18 cellular contexts compared by ENCODE assay signal in genomic region chr19:6887326-6887725, GRCh38. TPM values are rescaled to one million over a fixed set of nuclear protein-coding genes. Genes with fewer than 3 reads are reported as not detected.
DNase-seq lines count a peak whose midpoint lies in the region; ATAC-seq and TF ChIP-seq lines count a peak whose summit lies in the region.
"Had no signal": no experiment of that assay in that cellular context is flagged by ENCODE, and none has a peak within 500 bp of the region (broad histone marks: within the 10 kb centered on the region; RNA-seq: fewer than 3 reads in every experiment).

A gene with protein sequence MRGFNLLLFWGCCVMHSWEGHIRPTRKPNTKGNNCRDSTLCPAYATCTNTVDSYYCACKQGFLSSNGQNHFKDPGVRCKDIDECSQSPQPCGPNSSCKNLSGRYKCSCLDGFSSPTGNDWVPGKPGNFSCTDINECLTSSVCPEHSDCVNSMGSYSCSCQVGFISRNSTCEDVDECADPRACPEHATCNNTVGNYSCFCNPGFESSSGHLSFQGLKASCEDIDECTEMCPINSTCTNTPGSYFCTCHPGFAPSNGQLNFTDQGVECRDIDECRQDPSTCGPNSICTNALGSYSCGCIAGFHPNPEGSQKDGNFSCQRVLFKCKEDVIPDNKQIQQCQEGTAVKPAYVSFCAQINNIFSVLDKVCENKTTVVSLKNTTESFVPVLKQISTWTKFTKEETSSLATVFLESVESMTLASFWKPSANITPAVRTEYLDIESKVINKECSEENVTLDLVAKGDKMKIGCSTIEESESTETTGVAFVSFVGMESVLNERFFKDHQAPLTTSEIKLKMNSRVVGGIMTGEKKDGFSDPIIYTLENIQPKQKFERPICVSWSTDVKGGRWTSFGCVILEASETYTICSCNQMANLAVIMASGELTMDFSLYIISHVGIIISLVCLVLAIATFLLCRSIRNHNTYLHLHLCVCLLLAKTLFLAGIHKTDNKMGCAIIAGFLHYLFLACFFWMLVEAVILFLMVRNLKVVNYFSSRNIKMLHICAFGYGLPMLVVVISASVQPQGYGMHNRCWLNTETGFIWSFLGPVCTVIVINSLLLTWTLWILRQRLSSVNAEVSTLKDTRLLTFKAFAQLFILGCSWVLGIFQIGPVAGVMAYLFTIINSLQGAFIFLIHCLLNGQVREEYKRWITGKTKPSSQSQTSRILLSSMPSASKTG (plus strand): TSS chr19:6887579. CDS start chr19:6887609, 30 bp downstream.

- H3K27me3 Mint-ChIP-seq in activated naive CD8-positive, alpha-beta T cell, result no peaks in the 10 kb centered on the region
- peaks cover 2% of the 10 kb centered on the region for H3K27me3 Mint-ChIP-seq in activated naive CD8-positive, alpha-beta T cell treated with anti-CD3 and anti-CD28 coated beads, Interleukin-2, amount 50 U/mL, for 24 hours

- peak within 1 kb of the TSS; percentile 50 for H3K27ac Mint-ChIP-seq in activated naive CD8-positive, alpha-beta T cell
- no peak within 1 kb of the TSS for H3K27ac Mint-ChIP-seq in activated naive CD8-positive, alpha-beta T cell treated with anti-CD3 and anti-CD28 coated beads, Interleukin-2, amount 50 U/mL, for 24 hours
- H3K27ac Mint-ChIP-seq: activated B cell treated with CpG ODN at 0.5 μM for 24 hours had no signal

- 54 to 73% (median 58%) methylated on average over 4 of the region's 4 CpGs for WGBS in adrenal gland, 4 donors
- WGBS in thyroid gland, 2 donors, result 63 to 73% methylated on average over 4 of the region's 4 CpGs

- TF ChIP-seq CTCF in adrenal gland (IDR thresholded peaks at IDR 0.05) (no peak), thyroid gland (IDR thresholded peaks at IDR 0.05) (no peak)

- H3K9me3 ChIP-seq in adrenal gland (replicated peaks in 1 of 3) (no peaks in the 10 kb centered on the region), thyroid gland (no peaks in the 10 kb centered on the region)
- H3K9me3 ChIP-seq: uterus had no signal

- peaks cover 12% of the 10 kb centered on the region for H3K9me3 Mint-ChIP-seq in activated naive CD8-positive, alpha-beta T cell (ENCODE audit: low read depth)
- H3K9me3 Mint-ChIP-seq in activated naive CD8-positive, alpha-beta T cell treated with anti-CD3 and anti-CD28 coated beads, Interleukin-2, amount 50 U/mL, for 24 hours, result peaks cover 23% of the 10 kb centered on the region

- ATAC-seq in activated naive CD8-positive, alpha-beta T cell treated with anti-CD3 and anti-CD28 coated beads, Interleukin-2, amount 50 U/mL, for 24 hours, result no peak
- no peak for ATAC-seq in stimulated activated naive CD8-positive, alpha-beta T cell treated with anti-CD3 and anti-CD28 coated beads, Interleukin-15, Interleukin-2, amounts not matched to agents 100 U/mL and 50 U/mL, for 24 hours
- ATAC-seq in HG02571 (IDR thresholded peaks at IDR 0.05; ENCODE audit: unreplicated experiment), result no peak

- H3K36me3 ChIP-seq in adrenal gland (replicated peaks in 1 of 2), result no peaks in the 10 kb centered on the region
- no peaks in the 10 kb centered on the region for H3K36me3 ChIP-seq in thyroid gland
- H3K36me3 ChIP-seq: uterus had no signal

- H3K4me3 Mint-ChIP-seq in activated naive CD8-positive, alpha-beta T cell, result peak within 1 kb of the TSS; percentile 11
- no peak within 1 kb of the TSS for H3K4me3 Mint-ChIP-seq in activated naive CD8-positive, alpha-beta T cell treated with anti-CD3 and anti-CD28 coated beads, Interleukin-2, amount 50 U/mL, for 24 hours
- H3K4me3 Mint-ChIP-seq: activated B cell treated with CpG ODN at 0.5 μM for 24 hours had no signal

- TF ChIP-seq POLR2A in adrenal gland (IDR thresholded peaks at IDR 0.05), result no peak
- TF ChIP-seq POLR2A in thyroid gland (IDR thresholded peaks at IDR 0.05), result no peak

- intact Hi-C loops in adrenal gland (cut with DNase I), result no loop called here
- intact Hi-C loops in thyroid gland (cut with DNase I), result no loop called here

- H3K27me3 ChIP-seq in adrenal gland, result no peaks in the 10 kb centered on the region
- no peaks in the 10 kb centered on the region for H3K27me3 ChIP-seq in thyroid gland
- H3K27me3 ChIP-seq: uterus had no signal

- H3K4me1 ChIP-seq in adrenal gland (replicated peaks in 1 of 2), result no peaks in the 10 kb centered on the region
- H3K4me1 ChIP-seq in thyroid gland, result no peaks in the 10 kb centered on the region
- H3K4me1 ChIP-seq: uterus had no signal

- H3K4me1 Mint-ChIP-seq in activated naive CD8-positive, alpha-beta T cell (ENCODE audit: low read depth), result peaks cover 55% of the 10 kb centered on the region
- H3K4me1 Mint-ChIP-seq in activated naive CD8-positive, alpha-beta T cell treated with anti-CD3 and anti-CD28 coated beads, Interleukin-2, amount 50 U/mL, for 24 hours, result peaks cover 48% of the 10 kb centered on the region

- H3K4me3 ChIP-seq in adrenal gland (no peak within 1 kb of the TSS), thyroid gland (replicated peaks in 1 of 3) (no peak within 1 kb of the TSS)
- H3K4me3 ChIP-seq: SK-N-MC, uterus had no signal

- no peak for DNase-seq in activated naive CD8-positive, alpha-beta T cell treated with anti-CD3 and anti-CD28 coated beads, Interleukin-2, amount 50 U/mL, for 24 hours
- peak; percentile 77 for DNase-seq in NOMO-1 treated with dmso at 0.1 percent for 144 hours (lab: John Stamatoyannopoulos, UW; ENCODE audit: unreplicated experiment)
- peak in 4 of 7 donors; percentile 11 to 53 (median 29) for DNase-seq in adrenal gland
- DNase-seq in stimulated activated naive CD8-positive, alpha-beta T cell treated with anti-CD3 and anti-CD28 coated beads, Interleukin-15, Interleukin-2, amounts not matched to agents 100 U/mL and 50 U/mL, for 24 hours, result peak; percentile 16
- no peak for DNase-seq in DMS153 (lab: John Stamatoyannopoulos, UW)
- DNase-seq in thyroid gland, result no peak
- DNase-seq: activated B cell treated with CpG ODN at 0.5 μM for 24 hours, DND-41, hippocampal formation, KG1, NCI-H2029, NCI-H774, nucleus accumbens, uterus had no signal

- H3K27ac ChIP-seq in adrenal gland (no peak within 1 kb of the TSS), thyroid gland (no peak within 1 kb of the TSS)
- H3K27ac ChIP-seq: SK-N-MC, uterus had no signal

- H3K36me3 Mint-ChIP-seq in activated naive CD8-positive, alpha-beta T cell, result peaks cover 9% of the 10 kb centered on the region
- H3K36me3 Mint-ChIP-seq in activated naive CD8-positive, alpha-beta T cell treated with anti-CD3 and anti-CD28 coated beads, Interleukin-2, amount 50 U/mL, for 24 hours (ENCODE audit: low read depth), result peaks cover 13% of the 10 kb centered on the region

RNA-seq across cellular contexts. Expression of the gene that starts here (rescaled TPM):
- 1 to 10 TPM in 2 of 8 donors, under 1 TPM in 5, not detected in 1; 0.27 to 1.2 (median 0.67) TPM for total RNA-seq in adrenal gland
- under 1 TPM; 0.07 to 0.26 (median 0.16) TPM for polyA plus RNA-seq in adrenal gland
- not detected for total RNA-seq in thyroid gland
- total RNA-seq: lung microvascular endothelial cell had no signal

Comparison
In these comparisons a context has a peak if more than half of its experiments do, and no peak if none do; other contexts are left out.
1. DNase-seq: peak in NOMO-1 treated with dmso at 0.1 percent for 144 hours (single experiment), adrenal gland (4 of 7) and stimulated activated naive CD8-positive, alpha-beta T cell treated with anti-CD3 and anti-CD28 coated beads, Interleukin-15, Interleukin-2, amounts not matched to agents 100 U/mL and 50 U/mL, for 24 hours (single experiment); none in activated naive CD8-positive, alpha-beta T cell treated with anti-CD3 and anti-CD28 coated beads, Interleukin-2, amount 50 U/mL, for 24 hours (single experiment), DMS153 (single experiment) and thyroid gland (0 of 2).